ENCODE assay signal across 9 cellular contexts in genomic region chr6:111711476-111711875, GRCh38.
DNase-seq lines count a peak whose midpoint lies in the region; ATAC-seq, FAIRE-seq and TF ChIP-seq lines count a peak whose summit lies in the region.
"Had no signal": no experiment of that assay in that cellular context is flagged by ENCODE, and none has a peak within 500 bp of the region (broad histone marks: within the 10 kb centered on the region; RNA-seq: fewer than 3 reads in every experiment).

No MANE protein-coding gene starts in this region.

- TF ChIP-seq CTCF in endothelial cell (IDR thresholded peaks at IDR 0.05; ENCODE audit: unreplicated experiment) (no peak), pancreas (IDR thresholded peaks at IDR 0.05) (no peak), Calu3 (IDR thresholded peaks at IDR 0.05; ENCODE audit: unreplicated experiment) (no peak)

- FAIRE-seq in pancreas (lab: Jason Lieb, UNC) = no peak

- in situ Hi-C loops in GM23248 (cut with MboI) = loop anchor here (10.0 kb wide), 1 partner anchor 333 kb away; no protein-coding TSS in a partner anchor

- H3K27ac ChIP-seq in GM23248 = 0 out of 2 replicates have a peak overlapping the region, but pooled peaks have one; percentile 7
- H3K27ac ChIP-seq in pancreas = no peak overlapping the region
- H3K27ac ChIP-seq: SJSA1 had no signal

- H3K4me1 ChIP-seq in GM23248 (ENCODE audit: insufficient read depth) (peaks cover 28% of the 10 kb centered on the region), pancreas (peaks cover 0 to 9% (median 3%) of the 10 kb centered on the region in 3 donors)

- H2AFZ ChIP-seq in GM23248 = no peak overlapping the region

- H4K20me1 ChIP-seq in GM23248 (ENCODE audit: insufficient read depth) = no peaks in the 10 kb centered on the region

- H3K4me1 Mint-ChIP-seq in endothelial cell (ENCODE audit: unreplicated experiment) = peaks cover 38% of the 10 kb centered on the region
- peaks cover 15% of the 10 kb centered on the region for H3K4me1 Mint-ChIP-seq in Calu3 (ENCODE audit: low read depth, unreplicated experiment)

- ATAC-seq in pancreas (peak in 3 of 4 donors; percentile 19 to 64 (median 43)), GM18505 (IDR thresholded peaks at IDR 0.05; ENCODE audit: unreplicated experiment) (no peak)

- H3K4me3 Mint-ChIP-seq in endothelial cell (ENCODE audit: unreplicated experiment) = no peak overlapping the region
- H3K4me3 Mint-ChIP-seq in Calu3 (ENCODE audit: low read depth, unreplicated experiment) = no peak overlapping the region

- H3K27ac Mint-ChIP-seq in endothelial cell (ENCODE audit: unreplicated experiment) = peak overlapping the region; percentile 68
- H3K27ac Mint-ChIP-seq in Calu3 (ENCODE audit: unreplicated experiment) = no peak overlapping the region

- H3K79me2 ChIP-seq in GM23248 (ENCODE audit: insufficient read depth) = peaks cover 16% of the 10 kb centered on the region

- H3K27me3 Mint-ChIP-seq in endothelial cell (ENCODE audit: unreplicated experiment) (peaks cover 10% of the 10 kb centered on the region), Calu3 (ENCODE audit: unreplicated experiment) (no peaks in the 10 kb centered on the region)

- H3K4me3 ChIP-seq in GM23248 = no peak overlapping the region
- H3K4me3 ChIP-seq in pancreas = no peak overlapping the region
- H3K4me3 ChIP-seq: SJSA1 had no signal

- intact Hi-C loops in pancreas (cut with DNase I) = loop anchor here (5.0 to 10.0 kb wide), 4 partner anchors 283 to 453 kb away; no protein-coding TSS in a partner anchor
- intact Hi-C loops in Calu3 (cut with micrococcal nuclease; ENCODE audit: unreplicated experiment) = loop anchor here (2.0 kb wide), 1 partner anchor 159 kb away; no protein-coding TSS in a partner anchor

- no peak overlapping the region for H3K4me2 ChIP-seq in GM23248 (ENCODE audit: unreplicated experiment)

- no peaks in the 10 kb centered on the region for H3K9me3 ChIP-seq in GM23248 (ENCODE audit: low read depth)
- H3K9me3 ChIP-seq in pancreas = no peaks in the 10 kb centered on the region
- H3K9me3 ChIP-seq: SJSA1 had no signal

- H3K27me3 ChIP-seq in GM23248 (replicated peaks; ENCODE audit: insufficient read depth) = no peaks in the 10 kb centered on the region
- H3K27me3 ChIP-seq in pancreas = no peaks in the 10 kb centered on the region
- H3K27me3 ChIP-seq: SJSA1 had no signal

- no peak for TF ChIP-seq POLR2A in GM18505 (IDR thresholded peaks at IDR 0.05; ENCODE audit: borderline replicate concordance, extremely low read depth, insufficient read depth, insufficient read length)

- peaks cover 16% of the 10 kb centered on the region for H3F3A ChIP-seq in GM23248 (ENCODE audit: insufficient read depth)

- WGBS in GM23248 (ENCODE audit: low coverage in 1 of 2, low lambda C conversion rate in 2 of 2, missing lambda C conversion rate in 2 of 2), 2 experiments = 23 to 28% methylated on average over 7 of the region's 7 CpGs
- 68% methylated on average over 7 of the region's 7 CpGs for WGBS in pancreas, 2 donors

- no peaks in the 10 kb centered on the region for H3K9me3 Mint-ChIP-seq in endothelial cell (ENCODE audit: unreplicated experiment)
- no peaks in the 10 kb centered on the region for H3K9me3 Mint-ChIP-seq in Calu3 (ENCODE audit: low read depth, unreplicated experiment)

- DNase-seq in GM23248 (peak; percentile 49), NCI-H524 (lab: John Stamatoyannopoulos, UW) (peak; percentile 86 to 96), endothelial cell (ENCODE audit: low spot score) (peak; percentile 11), pancreas (no peak), Calu3 (no peak), dedifferentiated amniotic fluid mesenchymal stem cell (ENCODE audit: extremely low spot score) (no peak), activated gamma-delta T cell treated with Interleukin-2 at 50 U/mL for 16 hours (no peak)

- no TSS peak for BruUV-seq in Calu3 (replicated peaks; lab: Mats Ljungman, UMichigan)

- H3K36me3 Mint-ChIP-seq in endothelial cell (ENCODE audit: low read depth, unreplicated experiment) (peaks cover 57% of the 10 kb centered on the region), Calu3 (ENCODE audit: insufficient read depth, unreplicated experiment) (no peaks in the 10 kb centered on the region)

- no peaks in the 10 kb centered on the region for H3K9me2 ChIP-seq in GM23248 (ENCODE audit: insufficient read depth)

- CTCF ChIA-PET in Calu3 (lab: Charles Lee) = interaction anchor here (1.5 kb wide), 1 partner anchor 272 kb away, joined by 3 read pairs; no protein-coding TSS in a partner anchor

- peak overlapping the region; percentile 10; the same call in 1 of the 2 replicates for H3K9ac ChIP-seq in GM23248

- H3K36me3 ChIP-seq in GM23248 (ENCODE audit: low read depth) (peaks cover 24% of the 10 kb centered on the region), pancreas (no peaks in the 10 kb centered on the region)

Comparison
In these comparisons a context has a peak if more than half of its experiments do, and no peak if none do; other contexts are left out.
1. DNase-seq: peak in GM23248 (single experiment), NCI-H524 (2 of 2) and endothelial cell (single experiment); none in pancreas (0 of 6), Calu3 (single experiment), dedifferentiated amniotic fluid mesenchymal stem cell (single experiment) and activated gamma-delta T cell treated with Interleukin-2 at 50 U/mL for 16 hours (single experiment).